Comparison of ENCODE assay signal across 22 cellular contexts in the genomic region with DNA sequence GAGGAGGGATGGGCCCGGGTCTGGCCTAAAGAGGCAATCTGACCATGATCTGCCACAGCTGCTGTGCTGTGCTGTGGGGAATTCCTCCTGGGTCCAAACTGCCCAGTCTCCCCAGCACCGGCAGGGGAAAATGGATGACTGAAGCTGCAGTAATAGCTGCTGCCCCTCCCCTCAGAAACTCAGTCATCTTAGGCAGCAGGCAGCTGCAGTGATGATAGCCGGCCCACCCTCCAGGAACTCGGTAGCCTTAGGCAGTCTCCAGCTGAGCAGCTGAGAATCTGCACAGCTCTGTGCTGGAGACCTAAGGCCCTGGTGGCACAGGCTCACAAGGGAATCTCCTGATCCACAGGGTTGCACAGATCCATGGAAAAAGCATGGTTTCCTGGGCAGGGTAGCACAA.
"Had no signal": no experiment of that assay in that cellular context is flagged by ENCODE, and none has a peak within 500 bp of the region (broad histone marks: within the 10 kb centered on the region; RNA-seq: fewer than 3 reads in every experiment).

No MANE protein-coding gene starts in this region.

- H3K9me3 ChIP-seq: SJSA1 had no signal

- H3K27ac ChIP-seq: adrenal gland, breast epithelium, SJSA1 had no signal

- H3K4me3 ChIP-seq: adrenal gland, breast epithelium, SJSA1 had no signal

- H3K4me1 ChIP-seq: adrenal gland, breast epithelium, SJSA1 had no signal

- H3K27me3 ChIP-seq: adrenal gland, breast epithelium, SJSA1 had no signal

- H3K4me1 Mint-ChIP-seq: activated B cell treated with CpG ODN at 0.5 μM for 24 hours; activated CD4-positive, alpha-beta memory T cell treated with anti-CD3 and anti-CD28 coated beads, Interleukin-2, amount 10 ng/mL, durations not matched to agents 7 days and 5 days; activated naive CD8-positive, alpha-beta T cell treated with anti-CD3 and anti-CD28 coated beads, Interleukin-2, amount 10 ng/mL, durations not matched to agents 7 days and 5 days; IgD-negative memory B cell had no signal

- H3K36me3 ChIP-seq: adrenal gland, breast epithelium, SJSA1 had no signal

- H3K9me3 Mint-ChIP-seq: activated CD4-positive, alpha-beta memory T cell treated with anti-CD3 and anti-CD28 coated beads, Interleukin-2, amount 10 ng/mL, durations not matched to agents 7 days and 5 days; T-helper 1 cell treated with Interleukin-12 subunit alpha and Interleukin-12 subunit beta and Interleukin-4 antibody, amounts not matched to agents 30 μg/mL and 1 μg/mL, for 36 hours had no signal

- H3K36me3 Mint-ChIP-seq: activated naive CD8-positive, alpha-beta T cell treated with anti-CD3 and anti-CD28 coated beads, Interleukin-2, amount 10 ng/mL, durations not matched to agents 7 days and 5 days had no signal

- H3K4me3 Mint-ChIP-seq: activated B cell treated with CpG ODN at 0.5 μM for 24 hours; activated CD4-positive, alpha-beta memory T cell treated with anti-CD3 and anti-CD28 coated beads, Interleukin-2, amount 10 ng/mL, durations not matched to agents 7 days and 5 days; activated naive CD8-positive, alpha-beta T cell treated with anti-CD3 and anti-CD28 coated beads, Interleukin-2, amount 10 ng/mL, durations not matched to agents 7 days and 5 days; IgD-negative memory B cell; T-helper 1 cell treated with Interleukin-12 subunit alpha and Interleukin-12 subunit beta and Interleukin-4 antibody, amounts not matched to agents 30 μg/mL and 1 μg/mL, for 36 hours had no signal

- H3K27me3 Mint-ChIP-seq: activated B cell treated with CpG ODN at 0.5 μM for 24 hours; activated CD4-positive, alpha-beta memory T cell treated with anti-CD3 and anti-CD28 coated beads, Interleukin-2, amount 10 ng/mL, durations not matched to agents 7 days and 5 days; IgD-negative memory B cell had no signal

- H3K27ac Mint-ChIP-seq: activated B cell treated with CpG ODN at 0.5 μM for 24 hours; activated CD4-positive, alpha-beta memory T cell treated with anti-CD3 and anti-CD28 coated beads, Interleukin-2, amount 10 ng/mL, durations not matched to agents 7 days and 5 days; activated naive CD8-positive, alpha-beta T cell treated with anti-CD3 and anti-CD28 coated beads, Interleukin-2, amount 10 ng/mL, durations not matched to agents 7 days and 5 days; IgD-negative memory B cell; T-helper 1 cell treated with Interleukin-12 subunit alpha and Interleukin-12 subunit beta and Interleukin-4 antibody, amounts not matched to agents 30 μg/mL and 1 μg/mL, for 36 hours had no signal

- DNase-seq: activated B cell treated with CpG ODN at 0.5 μM for 24 hours; activated CD4-positive, alpha-beta memory T cell treated with anti-CD3 and anti-CD28 coated beads, Interleukin-2, amount 10 ng/mL, durations not matched to agents 7 days and 5 days; activated CD4-positive, alpha-beta T cell treated with anti-CD3 and anti-CD28 coated beads, Interleukin-2, amount 50 U/mL, for 1 hour; activated CD8-positive, alpha-beta memory T cell treated with anti-CD3 and anti-CD28 coated beads, Interleukin-2, amount 50 U/mL, for 4 hours; activated naive CD4-positive, alpha-beta T cell treated with anti-CD3 and anti-CD28 coated beads, Interleukin-2, amount 50 U/mL, for 16 hours; activated naive CD8-positive, alpha-beta T cell treated with anti-CD3 and anti-CD28 coated beads, Interleukin-2, amount 10 ng/mL, durations not matched to agents 7 days and 5 days; activated T-cell treated with anti-CD3 and anti-CD28 coated beads, Interleukin-2, amount 50 U/mL, for 1 hour; adrenal gland; anterior cingulate cortex; central memory CD4-positive, alpha-beta T cell; KG1; NCI-H1048; NCI-H187; NCI-H446 treated with DMSO at 0.1 percent for 48 hours; NCI-H526; NCI-H82; Right ventricle myocardium superior; RPMI8226 had no signal
